In the genomic region with DNA sequence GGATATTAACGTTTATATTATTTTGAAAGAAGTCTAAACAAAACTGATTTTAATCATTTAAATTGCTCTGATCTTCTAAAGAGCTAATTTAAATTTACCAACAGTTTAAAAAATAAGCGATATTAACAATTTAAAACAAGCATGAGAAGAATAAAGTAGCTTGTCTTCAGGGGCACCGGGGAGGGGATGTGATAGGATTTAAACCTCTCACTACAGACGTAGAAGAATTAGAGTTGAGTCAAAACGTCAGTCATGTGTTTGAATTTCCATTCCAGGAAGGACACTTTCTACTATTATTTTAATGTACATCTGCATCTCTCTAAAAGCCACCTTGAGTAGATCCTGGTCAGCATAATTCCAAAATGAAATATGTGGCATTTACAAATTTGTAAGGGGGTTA, we compare ENCODE assay signal across 23 cellular contexts.
"Had no signal": no experiment of that assay in that cellular context is flagged by ENCODE, and none has a peak within 500 bp of the region (broad histone marks: within the 10 kb centered on the region; RNA-seq: fewer than 3 reads in every experiment).

No MANE protein-coding gene starts in this region.

- H3K27me3 ChIP-seq: ascending aorta, body of pancreas had no signal

- H3K4me3 ChIP-seq: ascending aorta, body of pancreas had no signal

- H3K4me1 ChIP-seq: ascending aorta, body of pancreas had no signal

- H3K9me3 ChIP-seq: ascending aorta had no signal

- H3K27ac ChIP-seq: ascending aorta, body of pancreas had no signal

- H3K36me3 ChIP-seq: ascending aorta had no signal

- FAIRE-seq: bronchial epithelial cell had no signal

- DNase-seq: activated CD4-positive, alpha-beta memory T cell treated with anti-CD3 and anti-CD28 coated beads for 36 hours; activated CD4-positive, alpha-beta T cell treated with anti-CD3 and anti-CD28 coated beads, Interleukin-2, amount 10 ng/mL, durations not matched to agents 7 days and 5 days; activated CD4-positive, CD25-positive, alpha-beta regulatory T cell; activated CD8-positive, alpha-beta memory T cell treated with anti-CD3 and anti-CD28 coated beads for 24 hours; activated effector memory CD4-positive, alpha-beta T cell treated with anti-CD3 and anti-CD28 coated beads, Interleukin-2, amount 50 U/mL, for 16 hours; activated naive CD4-positive, alpha-beta T cell treated with Interleukin-2 at 50 U/mL for 16 hours; activated naive CD8-positive, alpha-beta T cell treated with anti-CD3 and anti-CD28 coated beads, Interleukin-2, amount 50 U/mL, for 24 hours; activated T-cell treated with anti-CD3 and anti-CD28 coated beads, Interleukin-2, amount 50 U/mL, for 4 hours; amniotic stem cell; body of pancreas; central memory CD4-positive, alpha-beta T cell; Kasumi-1; NCI-H1092; NCI-H1417; NCI-H1930; NCI-H2171; NCI-H2227 treated with DMSO at 0.1 percent for 48 hours; NCI-H526; NCI-H82; PC-3; SHP77 treated with DMSO at 0.1 percent for 48 hours had no signal
